In the genomic region with DNA sequence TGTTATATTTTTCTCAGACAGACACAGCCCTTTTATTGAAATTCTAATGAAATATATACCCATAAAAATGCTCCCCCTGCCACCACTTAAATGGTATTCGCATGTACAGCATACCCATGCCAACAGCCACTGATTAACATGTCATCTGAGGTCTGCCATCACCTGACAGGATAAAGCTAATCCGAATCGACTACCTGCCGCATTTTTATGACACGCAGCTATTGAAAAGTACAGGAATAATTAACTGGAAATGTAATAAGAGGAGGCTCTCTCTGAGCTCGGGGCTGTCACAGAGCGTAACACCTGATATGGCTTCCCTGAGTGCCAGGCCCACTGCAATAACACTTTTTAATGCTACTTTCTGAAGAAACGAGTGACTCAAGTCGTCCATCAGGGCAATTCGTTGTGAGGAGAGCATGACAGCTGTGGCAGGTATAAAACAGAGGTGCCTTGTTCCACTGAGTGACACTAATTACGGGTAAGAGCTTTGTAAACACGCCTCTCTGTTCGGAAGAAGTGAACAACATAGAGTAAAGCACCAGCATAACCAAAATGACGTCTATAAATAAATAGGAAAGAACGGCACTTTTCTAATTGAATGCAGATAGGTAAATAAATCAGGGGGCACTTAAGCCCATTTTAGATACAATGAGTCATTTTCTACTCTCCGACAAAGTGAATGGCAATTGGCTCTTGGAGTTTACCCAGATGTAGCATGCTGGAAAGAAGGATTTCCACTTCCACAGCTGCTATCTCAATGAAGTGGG, we compare ENCODE assay signal across 15 cellular contexts. TPM values are rescaled to one million over a fixed set of nuclear protein-coding genes. Genes with fewer than 3 reads are reported as not detected.
DNase-seq lines count a peak whose midpoint lies in the region; ATAC-seq and TF ChIP-seq lines count a peak whose summit lies in the region.
"Had no signal": no experiment of that assay in that cellular context is flagged by ENCODE, and none has a peak within 500 bp of the region (broad histone marks: within the 10 kb centered on the region; RNA-seq: fewer than 3 reads in every experiment).

No MANE protein-coding gene starts in this region.

- H3K27me3 ChIP-seq in foreskin keratinocyte = peaks cover 9% of the 10 kb centered on the region
- H3K27me3 ChIP-seq: cardiac muscle cell, right lobe of liver had no signal

- ATAC-seq in GM18870 (IDR thresholded peaks at IDR 0.05; ENCODE audit: unreplicated experiment) (no peak), HG02840 (IDR thresholded peaks at IDR 0.05; ENCODE audit: low FRiP score, unreplicated experiment) (no peak), foreskin keratinocyte (no peak)
- ATAC-seq: right lobe of liver; stimulated activated memory B cell treated with anti-CD40 and anti-IgM and Interleukin-4, amounts not matched to agents 10 μg/mL and 1 μg/mL and 100 μg/mL, for 72 hours had no signal

- in situ Hi-C loops in GM13977 (cut with MboI; ENCODE audit: low pct_unique_long_range_greater_than_20kb, low sequenced_read_pairs, unreplicated experiment) = no loop called here

- TF ChIP-seq CTCF in GM13977 (IDR thresholded peaks at IDR 0.05; ENCODE audit: extremely low read depth, insufficient read depth, missing control alignments) (no peak), foreskin keratinocyte (conservative IDR thresholded peaks at IDR 0.05) (no peak)

- DNase-seq in DMS153 treated with DMSO at 0.1 percent for 48 hours (lab: John Stamatoyannopoulos, UW; ENCODE audit: unreplicated experiment) (peak; percentile 100), NCI-H1436 (lab: John Stamatoyannopoulos, UW) (peak; percentile 100), NCI-H69 (lab: John Stamatoyannopoulos, UW) (peak; percentile 99), left kidney (ENCODE audit: low read depth, low spot score) (peak; percentile 82), GM13977 (ENCODE audit: low spot score) (no peak), foreskin keratinocyte (no peak)
- DNase-seq: activated naive CD4-positive, alpha-beta T cell treated with Interleukin-2 at 50 U/mL for 16 hours; endodermal cell; right lobe of liver; stimulated activated CD4-positive, alpha-beta T cell treated with anti-CD3 and anti-CD28 coated beads, Interleukin-4, amount 100 ng/mL, for 4 hours; WERI-Rb-1 had no signal

- no peak overlapping the region for H3K27ac ChIP-seq in foreskin keratinocyte
- H3K27ac ChIP-seq: cardiac muscle cell, right lobe of liver, WERI-Rb-1 had no signal

- H3K4me1 ChIP-seq in foreskin keratinocyte = peaks cover 12% of the 10 kb centered on the region
- H3K4me1 ChIP-seq: right lobe of liver had no signal

RNA-seq across cellular contexts. Expression of gene CREB5, which starts 56.6 kb away (rescaled TPM):
- total RNA-seq in foreskin keratinocyte = 1.7 and 3.7 TPM in 2 replicates
- 0.51 and 1.0 TPM in 2 replicates for polyA plus RNA-seq in foreskin keratinocyte

Comparison
In these comparisons a context has a peak if more than half of its experiments do, and no peak if none do; other contexts are left out.
1. DNase-seq: peak in DMS153 treated with DMSO at 0.1 percent for 48 hours (single experiment), NCI-H1436 (single experiment), NCI-H69 (single experiment) and left kidney (single experiment); none in GM13977 (single experiment) and foreskin keratinocyte (0 of 2).